Comparison of ENCODE assay signal across 22 cellular contexts in the genomic region with DNA sequence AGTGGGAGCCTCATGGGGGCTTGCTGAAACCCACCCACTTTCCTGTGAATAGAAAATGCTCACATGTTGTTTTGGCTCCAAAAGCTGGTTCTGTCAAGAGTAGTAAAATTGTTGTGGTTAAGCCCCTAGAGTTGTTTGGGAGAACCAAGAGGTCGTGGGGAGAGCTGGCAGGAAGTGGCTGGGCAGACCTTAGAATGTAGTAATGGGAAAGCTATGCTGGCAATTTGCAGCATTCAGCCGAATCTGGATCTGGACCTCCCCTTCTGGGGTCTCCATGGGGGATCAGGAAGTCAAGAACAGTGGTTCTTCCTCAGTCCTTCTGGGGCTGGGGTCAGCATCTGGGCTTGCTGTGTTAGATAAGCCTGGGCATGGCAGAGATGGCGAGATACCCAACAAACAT.
DNase-seq lines count a peak whose midpoint lies in the region; ATAC-seq, FAIRE-seq and TF ChIP-seq lines count a peak whose summit lies in the region.
"Had no signal": no experiment of that assay in that cellular context is flagged by ENCODE, and none has a peak within 500 bp of the region (broad histone marks: within the 10 kb centered on the region; RNA-seq: fewer than 3 reads in every experiment).

No MANE protein-coding gene starts in this region.

- H3K27ac Mint-ChIP-seq in H9, result no peak overlapping the region
- H3K27ac Mint-ChIP-seq: activated B cell treated with CpG ODN at 0.5 μM for 24 hours; activated T-helper 17 cell treated with anti-CD3 and anti-CD28 coated beads, Interleukin-2, amount 50 U/mL, for 72 hours; stimulated activated naive B cell treated with anti-CD40 and anti-IgM and Interleukin-4, amounts not matched to agents 10 μg/mL and 1 μg/mL and 100 μg/mL, for 72 hours; type B pancreatic cell had no signal

- H2BK20ac ChIP-seq in H9 (ENCODE audit: low read depth, low read length, poor library complexity, severe bottlenecking), result no peak overlapping the region

- H2AFZ ChIP-seq in H9 (ENCODE audit: low read length), result no peak overlapping the region

- H4K91ac ChIP-seq in H9 (ENCODE audit: insufficient read length, low read depth, low read length), result no peak overlapping the region

- H3K23ac ChIP-seq in H9 (ENCODE audit: insufficient read length, low read depth, low read length), result no peak overlapping the region

- no peak overlapping the region for H3K4me3 Mint-ChIP-seq in H9
- H3K4me3 Mint-ChIP-seq: activated B cell treated with CpG ODN at 0.5 μM for 24 hours; activated T-helper 17 cell treated with anti-CD3 and anti-CD28 coated beads, Interleukin-2, amount 50 U/mL, for 72 hours; CD14-positive monocyte; stimulated activated naive B cell treated with anti-CD40 and anti-IgM and Interleukin-4, amounts not matched to agents 10 μg/mL and 1 μg/mL and 100 μg/mL, for 72 hours; type B pancreatic cell had no signal

- no peak overlapping the region for H2BK120ac ChIP-seq in H9 (ENCODE audit: low read depth, low read length, poor library complexity, severe bottlenecking)

- H3K56ac ChIP-seq in H9 (ENCODE audit: insufficient read length, low read depth, low read length), result no peak overlapping the region

- H2BK12ac ChIP-seq in H9 (ENCODE audit: insufficient read length, low read depth, low read length), result no peak overlapping the region

- H3K9ac ChIP-seq in H9 (ENCODE audit: extremely low read depth, insufficient read length, low read length), result no peak overlapping the region

- no peak for ATAC-seq in HG03196 (IDR thresholded peaks at IDR 0.05; ENCODE audit: unreplicated experiment)
- no peak for ATAC-seq in GM21723 (IDR thresholded peaks at IDR 0.05; ENCODE audit: unreplicated experiment)
- ATAC-seq: activated T-helper 17 cell treated with anti-CD3 and anti-CD28 coated beads, Interleukin-2, amount 50 U/mL, for 72 hours; K562; left cardiac atrium; stimulated activated naive B cell treated with anti-CD40 and anti-IgM and Interleukin-4, amounts not matched to agents 10 μg/mL and 1 μg/mL and 100 μg/mL, for 72 hours had no signal

- H2AK5ac ChIP-seq in H9 (ENCODE audit: insufficient read length, low read length), result no peak overlapping the region

- peaks cover 4 to 14% of the 10 kb centered on the region in 2 experiments; a peak in 4 of 5 replicates for H3K9me3 Mint-ChIP-seq in H9
- H3K9me3 Mint-ChIP-seq: activated T-helper 17 cell treated with anti-CD3 and anti-CD28 coated beads, Interleukin-2, amount 50 U/mL, for 72 hours; type B pancreatic cell had no signal

- no peak overlapping the region for H2BK15ac ChIP-seq in H9 (ENCODE audit: low read depth, low read length)

- TF ChIP-seq CTCF in H9 (conservative IDR thresholded peaks at IDR 0.05) (no peak), foreskin fibroblast (IDR thresholded peaks at IDR 0.05; ENCODE audit: low read depth, low read length) (no peak)

- H3K14ac ChIP-seq in H9 (ENCODE audit: insufficient read depth, low read length), result no peak overlapping the region

- no peaks in the 10 kb centered on the region for H3K27me3 ChIP-seq in H9 (ENCODE audit: insufficient read depth, low read length)

- no peak overlapping the region for H3T11ph ChIP-seq in H9 (ENCODE audit: low read length)

- peaks cover 0 to 2% of the 10 kb centered on the region in 2 experiments; a peak in 1 of 4 replicates for H3K4me1 Mint-ChIP-seq in H9
- H3K4me1 Mint-ChIP-seq: activated B cell treated with CpG ODN at 0.5 μM for 24 hours; activated T-helper 17 cell treated with anti-CD3 and anti-CD28 coated beads, Interleukin-2, amount 50 U/mL, for 72 hours; CD14-positive monocyte; stimulated activated naive B cell treated with anti-CD40 and anti-IgM and Interleukin-4, amounts not matched to agents 10 μg/mL and 1 μg/mL and 100 μg/mL, for 72 hours had no signal

- no peak for FAIRE-seq in urothelium cell line (lab: Jason Lieb, UNC)
- FAIRE-seq: colon, endothelial cell of umbilical vein, K562, small intestine had no signal

- no peak overlapping the region for H3K18ac ChIP-seq in H9 (ENCODE audit: insufficient read length, low read depth, low read length)

- H3K4me3 ChIP-seq in foreskin fibroblast (ENCODE audit: low read depth in 1 of 2, low read length in 2 of 2), result no peak overlapping the region
- H3K4me3 ChIP-seq: K562 had no signal

- no peak overlapping the region for H3K27ac ChIP-seq in H9 (ENCODE audit: insufficient read length, low read depth, low read length)
- H3K27ac ChIP-seq: RWPE1 had no signal

- H3K79me2 ChIP-seq in H9 (ENCODE audit: insufficient read depth, low read length), result no peaks in the 10 kb centered on the region

- no peaks in the 10 kb centered on the region for H4K20me1 ChIP-seq in H9 (ENCODE audit: control insufficient read depth, insufficient read depth, insufficient read length)

- no peaks in the 10 kb centered on the region for H3K23me2 ChIP-seq in H9 (ENCODE audit: insufficient read length, low read depth, low read length, poor library complexity, severe bottlenecking)

- peaks cover 0 to 3% (median 0%) of the 10 kb centered on the region in 3 experiments; a peak in 3 of 7 replicates for H3K36me3 Mint-ChIP-seq in H9 (ENCODE audit: insufficient read depth in 1 of 3, low read depth in 3 of 3)
- H3K36me3 Mint-ChIP-seq: stimulated activated naive B cell treated with anti-CD40 and anti-IgM and Interleukin-4, amounts not matched to agents 10 μg/mL and 1 μg/mL and 100 μg/mL, for 72 hours; type B pancreatic cell had no signal

- no peaks in the 10 kb centered on the region for H3K27me3 Mint-ChIP-seq in H9 (ENCODE audit: low read depth)
- H3K27me3 Mint-ChIP-seq: activated B cell treated with CpG ODN at 0.5 μM for 24 hours; activated T-helper 17 cell treated with anti-CD3 and anti-CD28 coated beads, Interleukin-2, amount 50 U/mL, for 72 hours; stimulated activated naive B cell treated with anti-CD40 and anti-IgM and Interleukin-4, amounts not matched to agents 10 μg/mL and 1 μg/mL and 100 μg/mL, for 72 hours; type B pancreatic cell had no signal

- peak; percentile 41 for DNase-seq in H9
- peak; percentile 39 for DNase-seq in SW480 (ENCODE audit: low spot score)
- DNase-seq in foreskin fibroblast, result peak; percentile 35 to 38
- DNase-seq in urothelium cell line (ENCODE audit: low spot score), result peak; percentile 70
- no peak for DNase-seq in SKM-1 (lab: John Stamatoyannopoulos, UW; ENCODE audit: unreplicated experiment)
- DNase-seq: activated B cell treated with CpG ODN at 0.5 μM for 24 hours; DMS79; head of caudate nucleus; left cardiac atrium; NCI-H1092; NCI-H748 treated with DMSO at 0.1 percent for 48 hours; small intestine; stimulated activated naive B cell treated with anti-CD40 and anti-IgM and Interleukin-4, amounts not matched to agents 10 μg/mL and 1 μg/mL and 100 μg/mL, for 72 hours had no signal

- H2BK5ac ChIP-seq in H9 (ENCODE audit: insufficient read length, low read length), result no peak overlapping the region

- H3K4ac ChIP-seq in H9 (ENCODE audit: low read depth, low read length), result no peak overlapping the region

- H4K8ac ChIP-seq in H9 (replicated peaks; ENCODE audit: insufficient read length, low read depth, low read length), result no peak overlapping the region

- H3K9me3 ChIP-seq in H9 (ENCODE audit: control insufficient read depth, low read depth, low read length), result no peaks in the 10 kb centered on the region

- no peak overlapping the region for H4K5ac ChIP-seq in H9 (ENCODE audit: insufficient read length, low read depth, low read length)

- H3K4me1 ChIP-seq in H9 (ENCODE audit: insufficient read depth, low read length), result no peaks in the 10 kb centered on the region

- H3K79me1 ChIP-seq in H9 (ENCODE audit: insufficient read depth, low read depth, low read length, poor library complexity, severe bottlenecking), result no peaks in the 10 kb centered on the region

- no peak overlapping the region for H3K4me2 ChIP-seq in H9 (ENCODE audit: insufficient read depth, insufficient read length, low read length)

- no CpG with 5 or more reads among the region's 3 CpGs for WGBS in H9 (ENCODE audit: extremely low coverage, insufficient read length, low lambda C conversion rate)
